Comparison of ENCODE assay signal across 1 cellular context in the genomic region with DNA sequence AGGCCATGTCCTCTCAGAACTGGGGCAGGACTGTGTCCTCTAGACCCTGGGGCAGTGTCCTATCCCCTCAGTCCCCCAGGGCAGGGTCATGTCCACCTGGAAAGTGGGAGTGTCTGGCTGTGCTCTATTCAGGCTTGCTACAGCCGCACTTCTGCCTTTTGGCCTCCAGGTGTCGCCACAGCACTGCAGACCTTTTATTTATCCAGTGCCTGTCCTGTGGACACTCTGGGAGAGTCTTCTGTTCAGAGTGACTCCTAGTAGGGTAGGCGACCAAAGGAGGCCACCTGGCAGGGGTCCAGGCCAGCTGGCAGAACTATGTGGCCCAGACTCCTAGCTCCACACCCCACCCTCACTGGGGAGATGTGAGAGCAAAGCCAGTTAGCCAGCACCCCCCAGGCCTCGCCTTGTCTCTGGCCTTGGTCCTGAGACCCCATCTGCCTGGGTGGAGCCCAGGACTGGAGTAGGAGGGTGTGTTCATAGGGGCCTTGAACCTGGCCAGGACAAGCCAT.
TF ChIP-seq lines count a peak whose summit lies in the region.

No MANE protein-coding gene starts in this region.

TF ChIP-seq in K562, 482 proteins besides CTCF, POLR2A, EP300 and RAD21 (continued from another document and continues in another):
- TF ChIP-seq, protein P1, sequence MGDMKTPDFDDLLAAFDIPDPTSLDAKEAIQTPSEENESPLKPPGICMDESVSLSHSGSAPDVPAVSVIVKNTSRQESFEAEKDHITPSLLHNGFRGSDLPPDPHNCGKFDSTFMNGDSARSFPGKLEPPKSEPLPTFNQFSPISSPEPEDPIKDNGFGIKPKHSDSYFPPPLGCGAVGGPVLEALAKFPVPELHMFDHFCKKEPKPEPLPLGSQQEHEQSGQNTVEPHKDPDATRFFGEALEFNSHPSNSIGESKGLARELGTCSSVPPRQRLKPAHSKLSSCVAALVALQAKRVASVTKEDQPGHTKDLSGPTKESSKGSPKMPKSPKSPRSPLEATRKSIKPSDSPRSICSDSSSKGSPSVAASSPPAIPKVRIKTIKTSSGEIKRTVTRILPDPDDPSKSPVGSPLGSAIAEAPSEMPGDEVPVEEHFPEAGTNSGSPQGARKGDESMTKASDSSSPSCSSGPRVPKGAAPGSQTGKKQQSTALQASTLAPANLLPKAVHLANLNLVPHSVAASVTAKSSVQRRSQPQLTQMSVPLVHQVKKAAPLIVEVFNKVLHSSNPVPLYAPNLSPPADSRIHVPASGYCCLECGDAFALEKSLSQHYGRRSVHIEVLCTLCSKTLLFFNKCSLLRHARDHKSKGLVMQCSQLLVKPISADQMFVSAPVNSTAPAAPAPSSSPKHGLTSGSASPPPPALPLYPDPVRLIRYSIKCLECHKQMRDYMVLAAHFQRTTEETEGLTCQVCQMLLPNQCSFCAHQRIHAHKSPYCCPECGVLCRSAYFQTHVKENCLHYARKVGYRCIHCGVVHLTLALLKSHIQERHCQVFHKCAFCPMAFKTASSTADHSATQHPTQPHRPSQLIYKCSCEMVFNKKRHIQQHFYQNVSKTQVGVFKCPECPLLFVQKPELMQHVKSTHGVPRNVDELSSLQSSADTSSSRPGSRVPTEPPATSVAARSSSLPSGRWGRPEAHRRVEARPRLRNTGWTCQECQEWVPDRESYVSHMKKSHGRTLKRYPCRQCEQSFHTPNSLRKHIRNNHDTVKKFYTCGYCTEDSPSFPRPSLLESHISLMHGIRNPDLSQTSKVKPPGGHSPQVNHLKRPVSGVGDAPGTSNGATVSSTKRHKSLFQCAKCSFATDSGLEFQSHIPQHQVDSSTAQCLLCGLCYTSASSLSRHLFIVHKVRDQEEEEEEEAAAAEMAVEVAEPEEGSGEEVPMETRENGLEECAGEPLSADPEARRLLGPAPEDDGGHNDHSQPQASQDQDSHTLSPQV (IDR thresholded peaks at IDR 0.05), result no peak
- TF ChIP-seq HDAC2 (IDR thresholded peaks at IDR 0.05), result no peak
- TF ChIP-seq ZNF583 (CRISPR knock-in tag; IDR thresholded peaks at IDR 0.05), result no peak
- TF ChIP-seq CHD4 (IDR thresholded peaks at IDR 0.05; ENCODE audit: insufficient read depth, insufficient replicate concordance, low read depth, low read length, poor library complexity, severe bottlenecking), result no peak
- TF ChIP-seq DIDO1 (tag; IDR thresholded peaks at IDR 0.05; ENCODE audit: low read depth), result no peak
- no peak for TF ChIP-seq ZNF143 (CRISPR knock-in tag; IDR thresholded peaks at IDR 0.05)
- TF ChIP-seq CBX1 (IDR thresholded peaks at IDR 0.05; ENCODE audit: low read depth), result no peak
- no peak for TF ChIP-seq POLR2AphosphoS2 (IDR thresholded peaks at IDR 0.05; ENCODE audit: low read length)
- peak; percentile 91 for TF ChIP-seq MIER1 (IDR thresholded peaks at IDR 0.05; ENCODE audit: low read depth)
- TF ChIP-seq NCOA6 (IDR thresholded peaks at IDR 0.05), result no peak
- no peak for TF ChIP-seq FOXJ2 (tag; IDR thresholded peaks at IDR 0.05)
- no peak for TF ChIP-seq HDAC8 (tag; IDR thresholded peaks at IDR 0.05)
- TF ChIP-seq, protein P2, sequence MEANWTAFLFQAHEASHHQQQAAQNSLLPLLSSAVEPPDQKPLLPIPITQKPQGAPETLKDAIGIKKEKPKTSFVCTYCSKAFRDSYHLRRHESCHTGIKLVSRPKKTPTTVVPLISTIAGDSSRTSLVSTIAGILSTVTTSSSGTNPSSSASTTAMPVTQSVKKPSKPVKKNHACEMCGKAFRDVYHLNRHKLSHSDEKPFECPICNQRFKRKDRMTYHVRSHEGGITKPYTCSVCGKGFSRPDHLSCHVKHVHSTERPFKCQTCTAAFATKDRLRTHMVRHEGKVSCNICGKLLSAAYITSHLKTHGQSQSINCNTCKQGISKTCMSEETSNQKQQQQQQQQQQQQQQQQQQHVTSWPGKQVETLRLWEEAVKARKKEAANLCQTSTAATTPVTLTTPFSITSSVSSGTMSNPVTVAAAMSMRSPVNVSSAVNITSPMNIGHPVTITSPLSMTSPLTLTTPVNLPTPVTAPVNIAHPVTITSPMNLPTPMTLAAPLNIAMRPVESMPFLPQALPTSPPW (CRISPR knock-in tag; IDR thresholded peaks at IDR 0.05), result no peak
- TF ChIP-seq ZNF174 (CRISPR knock-in tag; IDR thresholded peaks at IDR 0.05), result no peak
- no peak for TF ChIP-seq ZBTB7A (IDR thresholded peaks at IDR 0.05; ENCODE audit: borderline replicate concordance, control insufficient read depth, low read depth, low read length)
- no peak for TF ChIP-seq SNRNP70 (optimal IDR thresholded peaks at IDR 0.05; ENCODE audit: low read depth, low read length)
- TF ChIP-seq ZNF263 (CRISPR knock-in tag; IDR thresholded peaks at IDR 0.05; ENCODE audit: borderline replicate concordance), result no peak
- TF ChIP-seq BRD4 (IDR thresholded peaks at IDR 0.05), result no peak
- no peak for TF ChIP-seq ZNF668 (CRISPR knock-in tag; IDR thresholded peaks at IDR 0.05)
- TF ChIP-seq ADNP (tag; IDR thresholded peaks at IDR 0.05), result no peak
- TF ChIP-seq, protein P3, sequence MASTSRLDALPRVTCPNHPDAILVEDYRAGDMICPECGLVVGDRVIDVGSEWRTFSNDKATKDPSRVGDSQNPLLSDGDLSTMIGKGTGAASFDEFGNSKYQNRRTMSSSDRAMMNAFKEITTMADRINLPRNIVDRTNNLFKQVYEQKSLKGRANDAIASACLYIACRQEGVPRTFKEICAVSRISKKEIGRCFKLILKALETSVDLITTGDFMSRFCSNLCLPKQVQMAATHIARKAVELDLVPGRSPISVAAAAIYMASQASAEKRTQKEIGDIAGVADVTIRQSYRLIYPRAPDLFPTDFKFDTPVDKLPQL (IDR thresholded peaks at IDR 0.05; ENCODE audit: extremely low read depth, insufficient read length), result no peak
- TF ChIP-seq CCAR2 (IDR thresholded peaks at IDR 0.05; ENCODE audit: low read depth, low read length), result no peak
- TF ChIP-seq PHB2 (IDR thresholded peaks at IDR 0.05; ENCODE audit: low read depth), result no peak
- TF ChIP-seq, protein P4, sequence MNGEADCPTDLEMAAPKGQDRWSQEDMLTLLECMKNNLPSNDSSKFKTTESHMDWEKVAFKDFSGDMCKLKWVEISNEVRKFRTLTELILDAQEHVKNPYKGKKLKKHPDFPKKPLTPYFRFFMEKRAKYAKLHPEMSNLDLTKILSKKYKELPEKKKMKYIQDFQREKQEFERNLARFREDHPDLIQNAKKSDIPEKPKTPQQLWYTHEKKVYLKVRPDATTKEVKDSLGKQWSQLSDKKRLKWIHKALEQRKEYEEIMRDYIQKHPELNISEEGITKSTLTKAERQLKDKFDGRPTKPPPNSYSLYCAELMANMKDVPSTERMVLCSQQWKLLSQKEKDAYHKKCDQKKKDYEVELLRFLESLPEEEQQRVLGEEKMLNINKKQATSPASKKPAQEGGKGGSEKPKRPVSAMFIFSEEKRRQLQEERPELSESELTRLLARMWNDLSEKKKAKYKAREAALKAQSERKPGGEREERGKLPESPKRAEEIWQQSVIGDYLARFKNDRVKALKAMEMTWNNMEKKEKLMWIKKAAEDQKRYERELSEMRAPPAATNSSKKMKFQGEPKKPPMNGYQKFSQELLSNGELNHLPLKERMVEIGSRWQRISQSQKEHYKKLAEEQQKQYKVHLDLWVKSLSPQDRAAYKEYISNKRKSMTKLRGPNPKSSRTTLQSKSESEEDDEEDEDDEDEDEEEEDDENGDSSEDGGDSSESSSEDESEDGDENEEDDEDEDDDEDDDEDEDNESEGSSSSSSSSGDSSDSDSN (IDR thresholded peaks at IDR 0.05; ENCODE audit: borderline replicate concordance in 1 of 2, low read depth in 2 of 2, low read length in 2 of 2), result no peak
- TF ChIP-seq ZC3H4 (CRISPR knock-in tag; IDR thresholded peaks at IDR 0.05; ENCODE audit: borderline replicate concordance), result no peak
- TF ChIP-seq, protein P5, sequence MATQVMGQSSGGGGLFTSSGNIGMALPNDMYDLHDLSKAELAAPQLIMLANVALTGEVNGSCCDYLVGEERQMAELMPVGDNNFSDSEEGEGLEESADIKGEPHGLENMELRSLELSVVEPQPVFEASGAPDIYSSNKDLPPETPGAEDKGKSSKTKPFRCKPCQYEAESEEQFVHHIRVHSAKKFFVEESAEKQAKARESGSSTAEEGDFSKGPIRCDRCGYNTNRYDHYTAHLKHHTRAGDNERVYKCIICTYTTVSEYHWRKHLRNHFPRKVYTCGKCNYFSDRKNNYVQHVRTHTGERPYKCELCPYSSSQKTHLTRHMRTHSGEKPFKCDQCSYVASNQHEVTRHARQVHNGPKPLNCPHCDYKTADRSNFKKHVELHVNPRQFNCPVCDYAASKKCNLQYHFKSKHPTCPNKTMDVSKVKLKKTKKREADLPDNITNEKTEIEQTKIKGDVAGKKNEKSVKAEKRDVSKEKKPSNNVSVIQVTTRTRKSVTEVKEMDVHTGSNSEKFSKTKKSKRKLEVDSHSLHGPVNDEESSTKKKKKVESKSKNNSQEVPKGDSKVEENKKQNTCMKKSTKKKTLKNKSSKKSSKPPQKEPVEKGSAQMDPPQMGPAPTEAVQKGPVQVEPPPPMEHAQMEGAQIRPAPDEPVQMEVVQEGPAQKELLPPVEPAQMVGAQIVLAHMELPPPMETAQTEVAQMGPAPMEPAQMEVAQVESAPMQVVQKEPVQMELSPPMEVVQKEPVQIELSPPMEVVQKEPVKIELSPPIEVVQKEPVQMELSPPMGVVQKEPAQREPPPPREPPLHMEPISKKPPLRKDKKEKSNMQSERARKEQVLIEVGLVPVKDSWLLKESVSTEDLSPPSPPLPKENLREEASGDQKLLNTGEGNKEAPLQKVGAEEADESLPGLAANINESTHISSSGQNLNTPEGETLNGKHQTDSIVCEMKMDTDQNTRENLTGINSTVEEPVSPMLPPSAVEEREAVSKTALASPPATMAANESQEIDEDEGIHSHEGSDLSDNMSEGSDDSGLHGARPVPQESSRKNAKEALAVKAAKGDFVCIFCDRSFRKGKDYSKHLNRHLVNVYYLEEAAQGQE (CRISPR knock-in tag; IDR thresholded peaks at IDR 0.05; ENCODE audit: low read depth), result peak; percentile 91
- peak; percentile 56 for TF ChIP-seq NFIC (IDR thresholded peaks at IDR 0.05)
- TF ChIP-seq ZNF584 (CRISPR knock-in tag; IDR thresholded peaks at IDR 0.05; ENCODE audit: low read depth), result no peak
- no peak for TF ChIP-seq RBM22 (IDR thresholded peaks at IDR 0.05; ENCODE audit: low read depth, low read length, poor library complexity, severe bottlenecking)
- no peak for TF ChIP-seq ZNF561 (CRISPR knock-in tag; conservative IDR thresholded peaks at IDR 0.05)
- TF ChIP-seq PPARD (CRISPR knock-in tag; IDR thresholded peaks at IDR 0.05), result no peak
- no peak for TF ChIP-seq NR1H2 (CRISPR knock-in tag; IDR thresholded peaks at IDR 0.05)
- TF ChIP-seq, protein P6, sequence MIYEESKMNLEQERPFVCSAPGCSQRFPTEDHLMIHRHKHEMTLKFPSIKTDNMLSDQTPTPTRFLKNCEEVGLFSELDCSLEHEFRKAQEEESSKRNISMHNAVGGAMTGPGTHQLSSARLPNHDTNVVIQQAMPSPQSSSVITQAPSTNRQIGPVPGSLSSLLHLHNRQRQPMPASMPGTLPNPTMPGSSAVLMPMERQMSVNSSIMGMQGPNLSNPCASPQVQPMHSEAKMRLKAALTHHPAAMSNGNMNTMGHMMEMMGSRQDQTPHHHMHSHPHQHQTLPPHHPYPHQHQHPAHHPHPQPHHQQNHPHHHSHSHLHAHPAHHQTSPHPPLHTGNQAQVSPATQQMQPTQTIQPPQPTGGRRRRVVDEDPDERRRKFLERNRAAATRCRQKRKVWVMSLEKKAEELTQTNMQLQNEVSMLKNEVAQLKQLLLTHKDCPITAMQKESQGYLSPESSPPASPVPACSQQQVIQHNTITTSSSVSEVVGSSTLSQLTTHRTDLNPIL (CRISPR knock-in tag; IDR thresholded peaks at IDR 0.05), result no peak
- TF ChIP-seq, protein P7, sequence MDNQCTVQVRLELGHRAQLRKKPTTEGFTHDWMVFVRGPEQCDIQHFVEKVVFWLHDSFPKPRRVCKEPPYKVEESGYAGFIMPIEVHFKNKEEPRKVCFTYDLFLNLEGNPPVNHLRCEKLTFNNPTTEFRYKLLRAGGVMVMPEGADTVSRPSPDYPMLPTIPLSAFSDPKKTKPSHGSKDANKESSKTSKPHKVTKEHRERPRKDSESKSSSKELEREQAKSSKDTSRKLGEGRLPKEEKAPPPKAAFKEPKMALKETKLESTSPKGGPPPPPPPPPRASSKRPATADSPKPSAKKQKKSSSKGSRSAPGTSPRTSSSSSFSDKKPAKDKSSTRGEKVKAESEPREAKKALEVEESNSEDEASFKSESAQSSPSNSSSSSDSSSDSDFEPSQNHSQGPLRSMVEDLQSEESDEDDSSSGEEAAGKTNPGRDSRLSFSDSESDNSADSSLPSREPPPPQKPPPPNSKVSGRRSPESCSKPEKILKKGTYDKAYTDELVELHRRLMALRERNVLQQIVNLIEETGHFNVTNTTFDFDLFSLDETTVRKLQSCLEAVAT (IDR thresholded peaks at IDR 0.05), result no peak
- no peak for TF ChIP-seq GTF2A2 (tag; IDR thresholded peaks at IDR 0.05)
- TF ChIP-seq TAL1 (IDR thresholded peaks at IDR 0.05), result no peak
- TF ChIP-seq SETDB1 (IDR thresholded peaks at IDR 0.05; ENCODE audit: low read length), result no peak
- TF ChIP-seq ZNF24 (IDR thresholded peaks at IDR 0.05), result no peak
- TF ChIP-seq, protein P8, sequence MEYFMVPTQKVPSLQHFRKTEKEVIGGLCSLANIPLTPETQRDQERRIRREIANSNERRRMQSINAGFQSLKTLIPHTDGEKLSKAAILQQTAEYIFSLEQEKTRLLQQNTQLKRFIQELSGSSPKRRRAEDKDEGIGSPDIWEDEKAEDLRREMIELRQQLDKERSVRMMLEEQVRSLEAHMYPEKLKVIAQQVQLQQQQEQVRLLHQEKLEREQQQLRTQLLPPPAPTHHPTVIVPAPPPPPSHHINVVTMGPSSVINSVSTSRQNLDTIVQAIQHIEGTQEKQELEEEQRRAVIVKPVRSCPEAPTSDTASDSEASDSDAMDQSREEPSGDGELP (CRISPR knock-in tag; IDR thresholded peaks at IDR 0.05; ENCODE audit: borderline replicate concordance), result peak; percentile 51; the same call in 1 of the 2 replicates
- no peak for TF ChIP-seq BACH1 (tag; IDR thresholded peaks at IDR 0.05)
- no peak for TF ChIP-seq MTA1 (IDR thresholded peaks at IDR 0.05; ENCODE audit: borderline replicate concordance)
- TF ChIP-seq CCNT2 (IDR thresholded peaks at IDR 0.05; ENCODE audit: borderline replicate concordance, extremely low read depth, insufficient read length, low read depth, low read length), result no peak
- TF ChIP-seq SMAD2 (IDR thresholded peaks at IDR 0.05; ENCODE audit: low read depth, low read length), result no peak
- no peak for TF ChIP-seq CXXC5 (CRISPR knock-in tag; IDR thresholded peaks at IDR 0.05)
